ENCODE assay signal across 20 cellular contexts in genomic region chr5:1661311-1661710, GRCh38.
"Had no signal": no experiment of that assay in that cellular context is flagged by ENCODE, and none has a peak within 500 bp of the region (broad histone marks: within the 10 kb centered on the region; RNA-seq: fewer than 3 reads in every experiment).

No MANE protein-coding gene starts in this region.

- H3K4me3 ChIP-seq: body of pancreas, mucosa of descending colon, SK-N-MC, transverse colon had no signal

- H3K9me3 ChIP-seq: body of pancreas, mucosa of descending colon, transverse colon had no signal

- H3K36me3 Mint-ChIP-seq: activated CD4-positive, alpha-beta memory T cell treated with anti-CD3 and anti-CD28 coated beads for 36 hours; activated naive CD8-positive, alpha-beta T cell treated with anti-CD3 and anti-CD28 coated beads for 36 hours; naive thymus-derived CD4-positive, alpha-beta T cell; T-cell had no signal

- H3K27ac Mint-ChIP-seq: activated CD4-positive, alpha-beta memory T cell treated with anti-CD3 and anti-CD28 coated beads for 36 hours; naive thymus-derived CD4-positive, alpha-beta T cell; T-cell had no signal

- H3K4me1 ChIP-seq: transverse colon had no signal

- H3K4me3 Mint-ChIP-seq: activated CD4-positive, alpha-beta memory T cell treated with anti-CD3 and anti-CD28 coated beads for 36 hours; activated naive CD8-positive, alpha-beta T cell treated with anti-CD3 and anti-CD28 coated beads for 36 hours; activated T-cell treated with anti-CD3 and anti-CD28 coated beads, Interleukin-2, amount 50 U/mL, for 4 hours; naive thymus-derived CD4-positive, alpha-beta T cell; T-cell had no signal

- DNase-seq: activated gamma-delta T cell; activated naive CD8-positive, alpha-beta T cell treated with anti-CD3 and anti-CD28 coated beads for 36 hours; activated T-cell treated with anti-CD3 and anti-CD28 coated beads, Interleukin-2, amount 50 U/mL, for 4 hours; amygdala; body of pancreas; central memory CD4-positive, alpha-beta T cell; cortex of kidney; effector CD8-positive, alpha-beta T cell; foreskin fibroblast; mucosa of descending colon; stimulated activated CD4-positive, alpha-beta T cell treated with anti-CD3 and anti-CD28 coated beads, Interleukin-15, amount 100 ng/mL, for 24 hours; stimulated activated CD4-positive, alpha-beta T cell treated with anti-CD3 and anti-CD28 coated beads, Interleukin-4, amount 100 ng/mL, for 24 hours; stimulated activated naive CD4-positive, alpha-beta T cell treated with Interleukin-2 at 50 U/mL for 16 hours; substantia nigra; T-helper 9 cell; transverse colon had no signal

- H3K27ac ChIP-seq: body of pancreas, SK-N-MC, transverse colon had no signal

- H3K9me3 Mint-ChIP-seq: activated CD4-positive, alpha-beta memory T cell treated with anti-CD3 and anti-CD28 coated beads for 36 hours; activated naive CD8-positive, alpha-beta T cell treated with anti-CD3 and anti-CD28 coated beads for 36 hours; activated T-cell treated with anti-CD3 and anti-CD28 coated beads, Interleukin-2, amount 50 U/mL, for 4 hours; T-cell had no signal

- H3K4me1 Mint-ChIP-seq: activated naive CD8-positive, alpha-beta T cell treated with anti-CD3 and anti-CD28 coated beads for 36 hours had no signal

- ATAC-seq: activated T-cell treated with anti-CD3 and anti-CD28 coated beads, Interleukin-2, amount 50 U/mL, for 4 hours; body of pancreas; mucosa of descending colon; naive thymus-derived CD4-positive, alpha-beta T cell; T-cell had no signal

- H3K36me3 ChIP-seq: transverse colon had no signal
